ENCODE assay signal across 1 cellular context in the genomic region with DNA sequence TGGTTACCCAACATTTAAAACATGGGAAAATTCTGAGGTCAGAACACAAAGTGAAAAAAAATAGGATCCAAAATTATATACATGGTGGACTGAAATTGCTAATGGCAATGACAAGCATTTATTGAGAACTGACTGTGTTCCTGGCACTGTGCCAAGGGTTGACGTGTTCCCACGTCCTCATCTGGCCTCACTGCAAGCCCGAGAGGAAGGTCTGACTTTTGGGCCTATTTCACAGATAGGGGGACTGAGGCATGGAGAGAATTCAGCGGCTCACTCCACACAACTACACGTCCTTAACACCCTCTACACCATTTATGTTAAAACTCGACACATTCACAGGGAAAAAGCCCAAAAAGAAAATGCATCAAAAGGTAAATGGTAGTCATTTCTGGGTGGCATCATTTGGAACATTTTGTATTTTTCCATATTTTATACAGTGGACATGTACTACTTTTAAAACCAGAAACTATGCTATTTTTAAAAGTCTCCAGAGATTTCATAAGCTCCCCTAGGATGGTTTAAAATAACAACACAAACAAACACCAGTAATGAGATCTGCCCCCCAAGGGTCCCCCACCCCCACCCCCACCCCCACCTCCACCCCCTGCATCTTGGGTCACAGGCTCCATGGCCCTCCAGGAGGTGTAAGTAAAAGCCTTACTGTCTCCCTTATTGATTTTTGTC.
A peak's percentile ranks its signal among the peaks of the same experiment; 100 is the strongest.
TF ChIP-seq lines count a peak whose summit lies in the region.

No MANE protein-coding gene starts in this region.

TF ChIP-seq in HEK293, 187 proteins besides CTCF, POLR2A, EP300 and RAD21 (continued from another document):
- TF ChIP-seq, protein P1, sequence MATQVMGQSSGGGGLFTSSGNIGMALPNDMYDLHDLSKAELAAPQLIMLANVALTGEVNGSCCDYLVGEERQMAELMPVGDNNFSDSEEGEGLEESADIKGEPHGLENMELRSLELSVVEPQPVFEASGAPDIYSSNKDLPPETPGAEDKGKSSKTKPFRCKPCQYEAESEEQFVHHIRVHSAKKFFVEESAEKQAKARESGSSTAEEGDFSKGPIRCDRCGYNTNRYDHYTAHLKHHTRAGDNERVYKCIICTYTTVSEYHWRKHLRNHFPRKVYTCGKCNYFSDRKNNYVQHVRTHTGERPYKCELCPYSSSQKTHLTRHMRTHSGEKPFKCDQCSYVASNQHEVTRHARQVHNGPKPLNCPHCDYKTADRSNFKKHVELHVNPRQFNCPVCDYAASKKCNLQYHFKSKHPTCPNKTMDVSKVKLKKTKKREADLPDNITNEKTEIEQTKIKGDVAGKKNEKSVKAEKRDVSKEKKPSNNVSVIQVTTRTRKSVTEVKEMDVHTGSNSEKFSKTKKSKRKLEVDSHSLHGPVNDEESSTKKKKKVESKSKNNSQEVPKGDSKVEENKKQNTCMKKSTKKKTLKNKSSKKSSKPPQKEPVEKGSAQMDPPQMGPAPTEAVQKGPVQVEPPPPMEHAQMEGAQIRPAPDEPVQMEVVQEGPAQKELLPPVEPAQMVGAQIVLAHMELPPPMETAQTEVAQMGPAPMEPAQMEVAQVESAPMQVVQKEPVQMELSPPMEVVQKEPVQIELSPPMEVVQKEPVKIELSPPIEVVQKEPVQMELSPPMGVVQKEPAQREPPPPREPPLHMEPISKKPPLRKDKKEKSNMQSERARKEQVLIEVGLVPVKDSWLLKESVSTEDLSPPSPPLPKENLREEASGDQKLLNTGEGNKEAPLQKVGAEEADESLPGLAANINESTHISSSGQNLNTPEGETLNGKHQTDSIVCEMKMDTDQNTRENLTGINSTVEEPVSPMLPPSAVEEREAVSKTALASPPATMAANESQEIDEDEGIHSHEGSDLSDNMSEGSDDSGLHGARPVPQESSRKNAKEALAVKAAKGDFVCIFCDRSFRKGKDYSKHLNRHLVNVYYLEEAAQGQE (tag by site-specific recombination; IDR thresholded peaks at IDR 0.05), result no peak
- TF ChIP-seq ZNF248 (tag by site-specific recombination; IDR thresholded peaks at IDR 0.05), result peak; percentile 54; the same call in 1 of the 2 replicates
- TF ChIP-seq ZNF610 (tag by site-specific recombination; IDR thresholded peaks at IDR 0.05; ENCODE audit: borderline replicate concordance), result no peak
- TF ChIP-seq ZNF394 (tag by site-specific recombination; IDR thresholded peaks at IDR 0.05; ENCODE audit: borderline replicate concordance), result peak; percentile 31; the same call in 1 of the 2 replicates
- no peak for TF ChIP-seq TRIM28 (IDR thresholded peaks at IDR 0.05; ENCODE audit: borderline replicate concordance, low read length)
- TF ChIP-seq, protein P2, sequence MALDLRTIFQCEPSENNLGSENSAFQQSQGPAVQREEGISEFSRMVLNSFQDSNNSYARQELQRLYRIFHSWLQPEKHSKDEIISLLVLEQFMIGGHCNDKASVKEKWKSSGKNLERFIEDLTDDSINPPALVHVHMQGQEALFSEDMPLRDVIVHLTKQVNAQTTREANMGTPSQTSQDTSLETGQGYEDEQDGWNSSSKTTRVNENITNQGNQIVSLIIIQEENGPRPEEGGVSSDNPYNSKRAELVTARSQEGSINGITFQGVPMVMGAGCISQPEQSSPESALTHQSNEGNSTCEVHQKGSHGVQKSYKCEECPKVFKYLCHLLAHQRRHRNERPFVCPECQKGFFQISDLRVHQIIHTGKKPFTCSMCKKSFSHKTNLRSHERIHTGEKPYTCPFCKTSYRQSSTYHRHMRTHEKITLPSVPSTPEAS (tag by site-specific recombination; IDR thresholded peaks at IDR 0.05), result peak; percentile 41; the same call in 1 of the 2 replicates
- no peak for TF ChIP-seq ZNF843 (tag by site-specific recombination; IDR thresholded peaks at IDR 0.05)
- TF ChIP-seq, protein P3, sequence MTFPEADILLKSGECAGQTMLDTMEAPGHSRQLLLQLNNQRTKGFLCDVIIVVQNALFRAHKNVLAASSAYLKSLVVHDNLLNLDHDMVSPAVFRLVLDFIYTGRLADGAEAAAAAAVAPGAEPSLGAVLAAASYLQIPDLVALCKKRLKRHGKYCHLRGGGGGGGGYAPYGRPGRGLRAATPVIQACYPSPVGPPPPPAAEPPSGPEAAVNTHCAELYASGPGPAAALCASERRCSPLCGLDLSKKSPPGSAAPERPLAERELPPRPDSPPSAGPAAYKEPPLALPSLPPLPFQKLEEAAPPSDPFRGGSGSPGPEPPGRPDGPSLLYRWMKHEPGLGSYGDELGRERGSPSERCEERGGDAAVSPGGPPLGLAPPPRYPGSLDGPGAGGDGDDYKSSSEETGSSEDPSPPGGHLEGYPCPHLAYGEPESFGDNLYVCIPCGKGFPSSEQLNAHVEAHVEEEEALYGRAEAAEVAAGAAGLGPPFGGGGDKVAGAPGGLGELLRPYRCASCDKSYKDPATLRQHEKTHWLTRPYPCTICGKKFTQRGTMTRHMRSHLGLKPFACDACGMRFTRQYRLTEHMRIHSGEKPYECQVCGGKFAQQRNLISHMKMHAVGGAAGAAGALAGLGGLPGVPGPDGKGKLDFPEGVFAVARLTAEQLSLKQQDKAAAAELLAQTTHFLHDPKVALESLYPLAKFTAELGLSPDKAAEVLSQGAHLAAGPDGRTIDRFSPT (tag by site-specific recombination; IDR thresholded peaks at IDR 0.05), result peak; percentile 39; the same call in 1 of the 2 replicates
- peak; percentile 68; the same call in 1 of the 2 replicates for TF ChIP-seq ZSCAN30 (tag by site-specific recombination; IDR thresholded peaks at IDR 0.05)
